ENCODE assay signal across 19 cellular contexts in the genomic region with DNA sequence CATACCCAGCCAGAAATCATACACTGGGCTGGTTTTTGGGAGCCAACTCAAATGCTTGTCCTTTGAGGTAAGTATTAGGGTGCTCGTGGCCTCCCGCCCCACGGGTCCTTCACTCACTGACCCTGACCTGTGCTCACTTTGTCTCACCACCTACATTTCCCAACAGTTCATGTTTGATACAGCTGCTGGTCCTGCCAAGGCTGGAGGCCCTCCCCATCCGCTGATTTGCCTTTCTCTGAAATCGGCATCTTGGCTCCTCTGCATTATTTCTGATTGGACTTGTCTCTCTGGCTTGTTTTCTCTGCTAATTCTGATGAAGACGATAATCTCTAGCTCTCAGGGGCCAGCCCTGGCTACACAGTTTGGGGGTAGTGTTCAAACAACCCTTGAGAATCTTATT.
A peak's percentile ranks its signal among the peaks of the same experiment; 100 is the strongest.
DNase-seq lines count a peak whose midpoint lies in the region; ATAC-seq and TF ChIP-seq lines count a peak whose summit lies in the region.
"Had no signal": no experiment of that assay in that cellular context is flagged by ENCODE, and none has a peak within 500 bp of the region (broad histone marks: within the 10 kb centered on the region; RNA-seq: fewer than 3 reads in every experiment).

No MANE protein-coding gene starts in this region.

- no peak overlapping the region for H4K91ac ChIP-seq in mesenchymal stem cell (ENCODE audit: low read length)

- no peaks in the 10 kb centered on the region for H3K4me1 Mint-ChIP-seq in activated naive CD4-positive, alpha-beta T cell treated with anti-CD3 and anti-CD28 coated beads for 36 hours (ENCODE audit: low read depth)
- peaks cover 22% of the 10 kb centered on the region for H3K4me1 Mint-ChIP-seq in glutamatergic neuron (ENCODE audit: low read depth, unreplicated experiment)
- H3K4me1 Mint-ChIP-seq in activated T-helper 1 cell treated with anti-CD3 and anti-CD28 coated beads, Interleukin-12 subunit alpha, Interleukin-12 subunit beta, Interleukin-2, Interleukin-4 antibody, amounts not matched to agents 30 ng/mL and 10 ng/mL and 1 ng/mL, durations not matched to agents 14 hours and 24 hours and 36 hours (ENCODE audit: low read depth) = no peaks in the 10 kb centered on the region

- no peak overlapping the region for H3K4me2 ChIP-seq in mesenchymal stem cell (ENCODE audit: low read length, poor library complexity, severe bottlenecking)

- H3K4me3 Mint-ChIP-seq in activated naive CD4-positive, alpha-beta T cell treated with anti-CD3 and anti-CD28 coated beads for 36 hours = no peak overlapping the region
- H3K4me3 Mint-ChIP-seq in glutamatergic neuron (ENCODE audit: unreplicated experiment) = no peak overlapping the region
- no peak overlapping the region for H3K4me3 Mint-ChIP-seq in activated T-helper 1 cell treated with anti-CD3 and anti-CD28 coated beads, Interleukin-12 subunit alpha, Interleukin-12 subunit beta, Interleukin-2, Interleukin-4 antibody, amounts not matched to agents 30 ng/mL and 10 ng/mL and 1 ng/mL, durations not matched to agents 14 hours and 24 hours and 36 hours

- H3K18ac ChIP-seq in mesenchymal stem cell (ENCODE audit: low read depth in 1 of 2, low read length in 2 of 2) = no peak overlapping the region

- no peak overlapping the region for H3K4ac ChIP-seq in mesenchymal stem cell (ENCODE audit: low read depth in 1 of 2, low read length in 2 of 2)

- H3K27me3 ChIP-seq in mesenchymal stem cell (ENCODE audit: control insufficient read depth in 1 of 2, insufficient read depth in 1 of 2, low read length in 2 of 2) (no peaks in the 10 kb centered on the region), tibial artery (no peaks in the 10 kb centered on the region)
- H3K27me3 ChIP-seq: Peyer's patch had no signal

- peak overlapping the region; percentile 35 for H2AK5ac ChIP-seq in mesenchymal stem cell (ENCODE audit: low read length, severe bottlenecking)

- no peak overlapping the region for H2AFZ ChIP-seq in mesenchymal stem cell (ENCODE audit: low read depth, low read length)

- H3K23ac ChIP-seq in mesenchymal stem cell (ENCODE audit: low read length in 2 of 2) = no peak overlapping the region

- H3K9me3 Mint-ChIP-seq in activated naive CD4-positive, alpha-beta T cell treated with anti-CD3 and anti-CD28 coated beads for 36 hours = no peaks in the 10 kb centered on the region
- peaks cover 2% of the 10 kb centered on the region for H3K9me3 Mint-ChIP-seq in glutamatergic neuron (ENCODE audit: unreplicated experiment)
- no peaks in the 10 kb centered on the region for H3K9me3 Mint-ChIP-seq in activated T-helper 1 cell treated with anti-CD3 and anti-CD28 coated beads, Interleukin-12 subunit alpha, Interleukin-12 subunit beta, Interleukin-2, Interleukin-4 antibody, amounts not matched to agents 30 ng/mL and 10 ng/mL and 1 ng/mL, durations not matched to agents 14 hours and 24 hours and 36 hours

- WGBS in mesenchymal stem cell = 91% methylated on average over 6 of the region's 6 CpGs

- H2BK12ac ChIP-seq in mesenchymal stem cell (ENCODE audit: low read length in 2 of 2) = no peak overlapping the region

- no peak overlapping the region for H3K27ac ChIP-seq in mesenchymal stem cell (ENCODE audit: low read length, poor library complexity, severe bottlenecking)
- peak overlapping the region; percentile 59 to 84 for H3K27ac ChIP-seq in tibial artery
- H3K27ac ChIP-seq: Peyer's patch had no signal

- H3K36me3 Mint-ChIP-seq in activated naive CD4-positive, alpha-beta T cell treated with anti-CD3 and anti-CD28 coated beads for 36 hours (ENCODE audit: low read depth) = no peaks in the 10 kb centered on the region
- no peaks in the 10 kb centered on the region for H3K36me3 Mint-ChIP-seq in glutamatergic neuron (ENCODE audit: unreplicated experiment)
- no peaks in the 10 kb centered on the region for H3K36me3 Mint-ChIP-seq in activated T-helper 1 cell treated with anti-CD3 and anti-CD28 coated beads, Interleukin-12 subunit alpha, Interleukin-12 subunit beta, Interleukin-2, Interleukin-4 antibody, amounts not matched to agents 30 ng/mL and 10 ng/mL and 1 ng/mL, durations not matched to agents 14 hours and 24 hours and 36 hours (ENCODE audit: low read depth)

- H2BK5ac ChIP-seq in mesenchymal stem cell (ENCODE audit: low read depth, low read length, poor library complexity, severe bottlenecking) = no peak overlapping the region

- CTCF ChIA-PET in activated naive CD4-positive, alpha-beta T cell treated with anti-CD3 and anti-CD28 coated beads for 36 hours (lab: Charles Lee) = no interaction called here

- peaks cover 6% of the 10 kb centered on the region for H3K79me1 ChIP-seq in mesenchymal stem cell (replicated peaks; ENCODE audit: low read length, poor library complexity, severe bottlenecking)

- H3K14ac ChIP-seq in mesenchymal stem cell (ENCODE audit: low read length in 2 of 2) = no peak overlapping the region

- intact Hi-C loops in activated naive CD4-positive, alpha-beta T cell treated with anti-CD3 and anti-CD28 coated beads for 36 hours (cut with micrococcal nuclease) = no loop called here
- intact Hi-C loops in tibial artery (cut with DNase I; ENCODE audit: low total_unique reads) = no loop called here
- intact Hi-C loops in activated T-helper 1 cell treated with anti-CD3 and anti-CD28 coated beads, Interleukin-12 subunit alpha, Interleukin-12 subunit beta, Interleukin-2, Interleukin-4 antibody, amounts not matched to agents 30 ng/mL and 10 ng/mL and 1 ng/mL, durations not matched to agents 14 hours and 24 hours and 36 hours (cut with micrococcal nuclease) = no loop called here

- no peak overlapping the region for H3K9ac ChIP-seq in mesenchymal stem cell (ENCODE audit: low read length)

- H3K27ac Mint-ChIP-seq in activated naive CD4-positive, alpha-beta T cell treated with anti-CD3 and anti-CD28 coated beads for 36 hours = peak overlapping the region; percentile 62
- peak overlapping the region; percentile 57 for H3K27ac Mint-ChIP-seq in glutamatergic neuron (ENCODE audit: unreplicated experiment)
- no peak overlapping the region for H3K27ac Mint-ChIP-seq in activated T-helper 1 cell treated with anti-CD3 and anti-CD28 coated beads, Interleukin-12 subunit alpha, Interleukin-12 subunit beta, Interleukin-2, Interleukin-4 antibody, amounts not matched to agents 30 ng/mL and 10 ng/mL and 1 ng/mL, durations not matched to agents 14 hours and 24 hours and 36 hours

- no peak overlapping the region for H2BK120ac ChIP-seq in mesenchymal stem cell (ENCODE audit: low read depth, low read length)

- no peak overlapping the region for H4K8ac ChIP-seq in mesenchymal stem cell (ENCODE audit: low read length)

- H3K36me3 ChIP-seq in mesenchymal stem cell (ENCODE audit: control insufficient read depth in 1 of 2, insufficient read depth in 2 of 2, low read depth in 1 of 2, low read length in 2 of 2) (no peaks in the 10 kb centered on the region), tibial artery (no peaks in the 10 kb centered on the region)
- H3K36me3 ChIP-seq: HAP-1, Peyer's patch had no signal

- ATAC-seq in HG02763 (IDR thresholded peaks at IDR 0.05; ENCODE audit: unreplicated experiment) = no peak

- DNase-seq in activated naive CD4-positive, alpha-beta T cell treated with anti-CD3 and anti-CD28 coated beads for 36 hours = no peak
- no peak for DNase-seq in activated naive CD4-positive, alpha-beta T cell (lab: John Stamatoyannopoulos, UW)
- DNase-seq in glutamatergic neuron = no peak
- no peak for DNase-seq in mesenchymal stem cell
- DNase-seq in tibial artery = no peak
- no peak for DNase-seq in germinal center (ENCODE audit: low spot score)
- no peak for DNase-seq in activated T-helper 1 cell treated with anti-CD3 and anti-CD28 coated beads, Interleukin-12 subunit alpha, Interleukin-12 subunit beta, Interleukin-2, Interleukin-4 antibody, amounts not matched to agents 30 ng/mL and 10 ng/mL and 1 ng/mL, durations not matched to agents 14 hours and 24 hours and 36 hours (ENCODE audit: low spot score)
- DNase-seq: 8988T, Caco-2, IMR-90, Kasumi-1, NCI-H1930, NCI-H2171 treated with DMSO at 0.1 percent for 48 hours, NCI-H510A, NCI-H82, Peyer's patch, SHP77 treated with DMSO at 0.1 percent for 48 hours had no signal

- H3K4me3 ChIP-seq in mesenchymal stem cell (ENCODE audit: insufficient read depth in 1 of 2, low read depth in 1 of 2, low read length in 2 of 2) = no peak overlapping the region
- H3K4me3 ChIP-seq in tibial artery = no peak overlapping the region
- H3K4me3 ChIP-seq: HAP-1, Peyer's patch had no signal

- H3K9me3 ChIP-seq in mesenchymal stem cell (ENCODE audit: control insufficient read depth, low read length) = no peaks in the 10 kb centered on the region
- H3K9me3 ChIP-seq in tibial artery = no peaks in the 10 kb centered on the region
- H3K9me3 ChIP-seq: Caco-2, HAP-1, Peyer's patch had no signal

- no peak overlapping the region for H2BK15ac ChIP-seq in mesenchymal stem cell (ENCODE audit: low read depth, poor library complexity, severe bottlenecking)

- TF ChIP-seq CTCF in glutamatergic neuron (IDR thresholded peaks at IDR 0.05; ENCODE audit: partially characterized antibody, unreplicated experiment) (no peak), tibial artery (IDR thresholded peaks at IDR 0.05) (no peak)

- H3K27me3 Mint-ChIP-seq in activated naive CD4-positive, alpha-beta T cell treated with anti-CD3 and anti-CD28 coated beads for 36 hours (ENCODE audit: low read depth) = peaks cover 3% of the 10 kb centered on the region
- H3K27me3 Mint-ChIP-seq in glutamatergic neuron (ENCODE audit: unreplicated experiment) = peaks cover 2% of the 10 kb centered on the region
- no peaks in the 10 kb centered on the region for H3K27me3 Mint-ChIP-seq in activated T-helper 1 cell treated with anti-CD3 and anti-CD28 coated beads, Interleukin-12 subunit alpha, Interleukin-12 subunit beta, Interleukin-2, Interleukin-4 antibody, amounts not matched to agents 30 ng/mL and 10 ng/mL and 1 ng/mL, durations not matched to agents 14 hours and 24 hours and 36 hours (ENCODE audit: insufficient read depth)

- H3K4me1 ChIP-seq in mesenchymal stem cell (ENCODE audit: control insufficient read depth, insufficient read depth, low read depth, low read length) (peaks cover 15% of the 10 kb centered on the region), tibial artery (peaks cover 0 to 97% (median 53%) of the 10 kb centered on the region in 4 donors)
- H3K4me1 ChIP-seq: Caco-2, Peyer's patch had no signal
